ENCODE assay signal across 9 cellular contexts in genomic region chr7:151232272-151233110, GRCh38. TPM values are rescaled to one million over a fixed set of nuclear protein-coding genes. Genes with fewer than 3 reads are reported as not detected.
DNase-seq lines count a peak whose midpoint lies in the region; ATAC-seq, FAIRE-seq and TF ChIP-seq lines count a peak whose summit lies in the region.
"Had no signal": no experiment of that assay in that cellular context is flagged by ENCODE, and none has a peak within 500 bp of the region (broad histone marks: within the 10 kb centered on the region; RNA-seq: fewer than 3 reads in every experiment).

CHPF2 (plus strand) TSS chr7:151232483; CDS start chr7:151234012, 1,529 bp downstream.

- H3K9ac ChIP-seq in kidney (ENCODE audit: low read length in 2 of 2), result peak within 1 kb of the TSS; percentile 84 to 90

- TF ChIP-seq CTCF in AG09309 (IDR thresholded peaks at IDR 0.05; ENCODE audit: control insufficient read depth, insufficient read depth, low read depth, low read length, missing control alignments), result no peak
- no peak for TF ChIP-seq CTCF in kidney (IDR thresholded peaks at IDR 0.05; ENCODE audit: borderline replicate concordance, extremely low read depth, insufficient read depth)

- ATAC-seq in GM18907 (IDR thresholded peaks at IDR 0.05; ENCODE audit: unreplicated experiment), result peak; percentile 93
- ATAC-seq in HG03139 (IDR thresholded peaks at IDR 0.05; ENCODE audit: unreplicated experiment), result peak; percentile 97

- H3K4me1 ChIP-seq in kidney (ENCODE audit: control insufficient read depth in 1 of 2, insufficient read depth in 1 of 2, low read depth in 1 of 2, low read length in 2 of 2), result peaks cover 12 to 18% of the 10 kb centered on the region in 2 donors

- H3K9me3 ChIP-seq in kidney (ENCODE audit: control insufficient read depth in 1 of 2, low read length in 2 of 2), result no peaks in the 10 kb centered on the region

- H3K27ac ChIP-seq in kidney (ENCODE audit: low read depth in 2 of 2, low read length in 2 of 2), result peak within 1 kb of the TSS; percentile 7 to 57

- intact Hi-C loops in kidney (cut with DNase I), result no loop called here

- H3K36me3 ChIP-seq in kidney (ENCODE audit: control insufficient read depth in 1 of 2, insufficient read depth in 2 of 2, low read length in 2 of 2), result peaks cover 4 to 7% of the 10 kb centered on the region in 2 donors

- H3K4me3 ChIP-seq in AG09309 (ENCODE audit: control insufficient read depth, low read depth, low read length) (peak within 1 kb of the TSS; percentile 97), kidney (ENCODE audit: low read length in 2 of 2) (peak within 1 kb of the TSS; percentile 67 to 76)

- DNase-seq in AG09309 (ENCODE audit: low read depth), result no peak
- peak; percentile 39 to 80 for DNase-seq in NCI-H446 (lab: John Stamatoyannopoulos, UW)
- DNase-seq in activated CD4-positive, CD25-positive, alpha-beta regulatory T cell treated with anti-CD3 and anti-CD28 coated beads, Interleukin-2, amount 50 U/mL, for 72 hours, result peak; percentile 89
- DNase-seq in cerebellar cortex (ENCODE audit: low spot score), result peak; percentile 91
- peak; percentile 97 for DNase-seq in kidney
- DNase-seq in stimulated activated CD4-positive, alpha-beta T cell treated with anti-CD3 and anti-CD28 coated beads, Interleukin-15, amount 100 ng/mL, for 24 hours, result peak; percentile 94

- FAIRE-seq in kidney (lab: Jason Lieb, UNC), result no peak
- FAIRE-seq: colon had no signal

RNA-seq across cellular contexts. Expression of gene CHPF2, which starts in this region (rescaled TPM):
- total RNA-seq in kidney, result 45.2 TPM
- polyA plus RNA-seq in kidney (ENCODE audit: insufficient read depth, low read depth, low replicate concordance), result 15.6 TPM
